In genomic region chr3:39180183-39180545, GRCh38 we compare ENCODE assay signal across 9 cellular contexts. TPM values are rescaled to one million over a fixed set of nuclear protein-coding genes. Genes with fewer than 3 reads are reported as not detected.
DNase-seq lines count a peak whose midpoint lies in the region; ATAC-seq, FAIRE-seq and TF ChIP-seq lines count a peak whose summit lies in the region.
"Had no signal": no experiment of that assay in that cellular context is flagged by ENCODE, and none has a peak within 500 bp of the region (broad histone marks: within the 10 kb centered on the region; RNA-seq: fewer than 3 reads in every experiment).

No MANE protein-coding gene starts in this region.

- TF ChIP-seq CTCF in AG04449 (IDR thresholded peaks at IDR 0.05; ENCODE audit: insufficient read depth, low read length, missing control alignments) = no peak
- TF ChIP-seq CTCF in IMR-90 (conservative IDR thresholded peaks at IDR 0.05; ENCODE audit: low read depth, low read length) = no peak

- peak overlapping the region; percentile 88 for H3K4me2 ChIP-seq in IMR-90 (ENCODE audit: low read depth, low read length)

- no peak overlapping the region; the same call in 1 of the 2 replicates for H4K5ac ChIP-seq in IMR-90 (ENCODE audit: low read depth, low read length)

- H3K4me1 ChIP-seq in IMR-90 (ENCODE audit: control insufficient read depth, insufficient read depth, low read length) = peaks cover 11% of the 10 kb centered on the region
- peaks cover 14 to 16% of the 10 kb centered on the region in 2 donors for H3K4me1 ChIP-seq in muscle layer of duodenum (ENCODE audit: control insufficient read depth in 1 of 2, insufficient read depth in 2 of 2, low read length in 2 of 2)

- FAIRE-seq in GM12892 (lab: Jason Lieb, UNC) (no peak), GM19239 (lab: Jason Lieb, UNC) (no peak)
- FAIRE-seq: TTC549 had no signal

- CTCF ChIA-PET in AG04449 (lab: Yijun Ruan, JAX) = interaction anchor here (0.6 to 4.0 kb wide), 5 partner anchors 10 to 54 kb away, joined by 3 to 70 read pairs (median 26); partner anchors contain the start of gene XIRP1
- CTCF ChIA-PET in IMR-90 (lab: Yijun Ruan, JAX) = interaction anchor here (0.8 kb wide), 1 partner anchor 9 kb away, joined by 3 read pairs; no protein-coding TSS in a partner anchor

- TF ChIP-seq RAD21 in IMR-90 (IDR thresholded peaks at IDR 0.05; ENCODE audit: low read length) = no peak

- no peak for TF ChIP-seq POLR2A in IMR-90 (IDR thresholded peaks at IDR 0.05; ENCODE audit: low read depth, low read length)
- TF ChIP-seq POLR2A in GM12892 (IDR thresholded peaks at IDR 0.05; ENCODE audit: low read depth, low read length) = no peak

- H3K27ac ChIP-seq in IMR-90 (ENCODE audit: insufficient read depth, low read length) (no peak overlapping the region; the same call in 1 of the 2 replicates), caudate nucleus (ENCODE audit: low read depth, low read length) (peak overlapping the region; percentile 86), muscle layer of duodenum (ENCODE audit: low read length) (peak overlapping the region; percentile 37)

- H3K4ac ChIP-seq in IMR-90 (ENCODE audit: low read depth, low read length) = peak overlapping the region; percentile 71

- H3K56ac ChIP-seq in IMR-90 (ENCODE audit: extremely low read depth, insufficient read depth, low read length) = 0 out of 2 replicates have a peak overlapping the region, but pooled peaks have one; percentile 54

- H4K20me1 ChIP-seq in IMR-90 (ENCODE audit: insufficient read depth, low read length) = no peaks in the 10 kb centered on the region

- 0 out of 2 replicates have a peak overlapping the region, but pooled peaks have one; percentile 58 for H3K9ac ChIP-seq in IMR-90 (ENCODE audit: low read depth, low read length)

- H3K27me3 ChIP-seq in IMR-90 (ENCODE audit: control insufficient read depth, insufficient read depth, low read length) (no peaks in the 10 kb centered on the region), muscle layer of duodenum (ENCODE audit: low read depth, low read length) (no peaks in the 10 kb centered on the region)

- H3K14ac ChIP-seq in IMR-90 (replicated peaks; ENCODE audit: low read depth, low read length) = peak overlapping the region; percentile 78

- H3K4me3 ChIP-seq in AG04449 (ENCODE audit: low read depth, low read length) (peak overlapping the region; percentile 44), IMR-90 (ENCODE audit: insufficient read depth, low read depth, low read length) (peak overlapping the region; percentile 32; the same call in 1 of the 2 replicates), muscle layer of duodenum (ENCODE audit: low read depth in 1 of 2, low read length in 2 of 2) (peak overlapping the region; percentile 28 to 49)

- 100% methylated on average over 1 of the region's 3 CpGs; no CpG with 5 or more reads in 1 of the 2 experiments for WGBS in IMR-90 (ENCODE audit: extremely low coverage in 2 of 2, insufficient read length in 1 of 2), 2 experiments

- no peak overlapping the region for H2BK5ac ChIP-seq in IMR-90 (ENCODE audit: low read depth, low read length, poor library complexity, severe bottlenecking)

- ATAC-seq in IMR-90 (ENCODE audit: low read depth) = no peak
- no peak for ATAC-seq in GM18520 (IDR thresholded peaks at IDR 0.05; ENCODE audit: unreplicated experiment)
- no peak for ATAC-seq in HG03095 (IDR thresholded peaks at IDR 0.05; ENCODE audit: unreplicated experiment)

- peaks cover 12% of the 10 kb centered on the region for H3K9me1 ChIP-seq in IMR-90 (ENCODE audit: insufficient read depth, low read length)

- peak overlapping the region; percentile 63 for H2AK9ac ChIP-seq in IMR-90 (replicated peaks; ENCODE audit: low read depth, low read length, poor library complexity)

- H2AK5ac ChIP-seq in IMR-90 (ENCODE audit: low read depth, low read length) = peak overlapping the region; percentile 86

- H4K91ac ChIP-seq in IMR-90 (ENCODE audit: insufficient read depth, low read depth, low read length) = peak overlapping the region; percentile 76

- DNase-seq in AG04449 (ENCODE audit: low read depth, low spot score) (no peak), IMR-90 (no peak), caudate nucleus (lab: John Stamatoyannopoulos, UW) (no peak), GM12892 (ENCODE audit: insufficient read length) (no peak), GM19239 (ENCODE audit: insufficient read length, low spot score) (no peak)

- in situ Hi-C loops in IMR-90 (cut with MboI; ENCODE audit: low sequenced_read_pairs) = no loop called here

- peaks cover 0 to 15% of the 10 kb centered on the region in 2 experiments; a peak in 1 of 4 replicates for H3K79me1 ChIP-seq in IMR-90 (ENCODE audit: low read depth in 1 of 2, low read length in 2 of 2)

- dilution Hi-C loops in IMR-90 (cut with HindIII; ENCODE audit: low sequenced_read_pairs, unreplicated experiment) = no loop called here

- BruUV-seq in IMR-90 (replicated peaks; lab: Mats Ljungman, UMichigan) = no TSS peak

- H4K8ac ChIP-seq in IMR-90 (ENCODE audit: low read depth in 2 of 2, low read length in 2 of 2) = peak overlapping the region; percentile 30 to 68; a peak in 2 of 4 replicates

- H2BK20ac ChIP-seq in IMR-90 (ENCODE audit: low read depth, low read length) = peak overlapping the region; percentile 53

- intact Hi-C loops in IMR-90 (cut with micrococcal nuclease) = loop anchor here (2.0 kb wide), 1 partner anchor 73 kb away; the partner anchor contains the start of genes GORASP1 and TTC21A

- H2BK15ac ChIP-seq in IMR-90 (ENCODE audit: low read depth, low read length) = peak overlapping the region; percentile 80; the same call in 2 of the 3 replicates

- H2AFZ ChIP-seq in IMR-90 (replicated peaks; ENCODE audit: low read length, poor library complexity) = peak overlapping the region; percentile 94

- no peaks in the 10 kb centered on the region for H3K9me3 ChIP-seq in IMR-90 (ENCODE audit: control insufficient read depth, insufficient read depth, low read length)
- H3K9me3 ChIP-seq in muscle layer of duodenum (ENCODE audit: control insufficient read depth in 1 of 2, low read length in 2 of 2) = no peaks in the 10 kb centered on the region

- no peak overlapping the region for H3K18ac ChIP-seq in IMR-90 (ENCODE audit: low read depth, low read length)

- H3K23ac ChIP-seq in IMR-90 (ENCODE audit: low read depth, low read length) = peak overlapping the region; percentile 79

- H3K36me3 ChIP-seq in IMR-90 (ENCODE audit: control insufficient read depth, insufficient read depth, low read length) (no peaks in the 10 kb centered on the region), muscle layer of duodenum (ENCODE audit: control insufficient read depth in 1 of 2, insufficient read depth in 2 of 2, low read length in 2 of 2) (no peaks in the 10 kb centered on the region)

- POLR2A ChIA-PET in AG04449 (lab: Yijun Ruan, JAX) (no interaction called here), IMR-90 (lab: Charles Lee; ENCODE audit: unreplicated experiment) (no interaction called here)

- peak overlapping the region; percentile 77 for H2BK120ac ChIP-seq in IMR-90 (ENCODE audit: low read depth, low read length)

TF ChIP-seq in IMR-90, 13 proteins besides CTCF, POLR2A, EP300 and RAD21:
- TF ChIP-seq CHD1 (IDR thresholded peaks at IDR 0.05; ENCODE audit: low read depth, low read length) (no peak), MAFK (IDR thresholded peaks at IDR 0.05; ENCODE audit: low read depth, low read length) (no peak), FOS (IDR thresholded peaks at IDR 0.05; ENCODE audit: low read depth, low read length) (no peak), CEBPB (IDR thresholded peaks at IDR 0.05; ENCODE audit: low read depth, low read length) (no peak), BHLHE40 (IDR thresholded peaks at IDR 0.05; ENCODE audit: low read depth, low read length) (no peak), RCOR1 (IDR thresholded peaks at IDR 0.05; ENCODE audit: insufficient replicate concordance, low read length) (no peak), USF2 (IDR thresholded peaks at IDR 0.05; ENCODE audit: low read depth, low read length) (no peak), RFX5 (IDR thresholded peaks at IDR 0.05; ENCODE audit: low read depth, low read length) (no peak), MAZ (IDR thresholded peaks at IDR 0.05; ENCODE audit: borderline replicate concordance, low read depth, low read length) (no peak), ELK1 (IDR thresholded peaks at IDR 0.05; ENCODE audit: borderline replicate concordance, low read depth, low read length) (no peak), SMC3 (IDR thresholded peaks at IDR 0.05; ENCODE audit: low read depth, low read length) (no peak), NFE2L2 (IDR thresholded peaks at IDR 0.05; ENCODE audit: low read depth, low read length) (no peak), MXI1 (IDR thresholded peaks at IDR 0.05; ENCODE audit: borderline replicate concordance, low read depth, low read length) (no peak)

RNA-seq across cellular contexts. Expression of gene XIRP1, which starts 12.2 kb away (rescaled TPM):
- under 0.01 TPM in 2 replicates for total RNA-seq in IMR-90 (2012; rRNA removed)
- polyA plus RNA-seq in IMR-90 (2012; rRNA removed) = 0.03 and 0.07 TPM in 2 replicates
- polyA plus RNA-seq in IMR-90 (2012; cell fraction: cytosol; rRNA removed) = 0.04 TPM in 2 replicates
- 0.15 and 0.25 TPM in 2 replicates for polyA plus RNA-seq in IMR-90 (2012; cell fraction: nucleus; rRNA removed; ENCODE audit: low replicate concordance)
- 0.89 TPM for polyA plus RNA-seq in GM12892 (2012; ENCODE audit: missing spikeins)

RNA-seq across cellular contexts. Expression of gene CSRNP1, which starts 26.8 kb away (rescaled TPM):
- 22.8 TPM in 2 replicates for total RNA-seq in IMR-90 (2012; rRNA removed)
- polyA plus RNA-seq in IMR-90 (2012; rRNA removed) = 16.5 and 23.1 TPM in 2 replicates
- 22.5 and 41.4 TPM in 2 replicates for polyA plus RNA-seq in IMR-90 (2012; cell fraction: cytosol; rRNA removed)
- polyA plus RNA-seq in IMR-90 (2012; cell fraction: nucleus; rRNA removed; ENCODE audit: low replicate concordance) = 80.9 and 92.7 TPM in 2 replicates
- 14.0 TPM for polyA plus RNA-seq in GM12892 (2012; ENCODE audit: missing spikeins)
